ENCODE assay signal across 1 cellular context in the genomic region with DNA sequence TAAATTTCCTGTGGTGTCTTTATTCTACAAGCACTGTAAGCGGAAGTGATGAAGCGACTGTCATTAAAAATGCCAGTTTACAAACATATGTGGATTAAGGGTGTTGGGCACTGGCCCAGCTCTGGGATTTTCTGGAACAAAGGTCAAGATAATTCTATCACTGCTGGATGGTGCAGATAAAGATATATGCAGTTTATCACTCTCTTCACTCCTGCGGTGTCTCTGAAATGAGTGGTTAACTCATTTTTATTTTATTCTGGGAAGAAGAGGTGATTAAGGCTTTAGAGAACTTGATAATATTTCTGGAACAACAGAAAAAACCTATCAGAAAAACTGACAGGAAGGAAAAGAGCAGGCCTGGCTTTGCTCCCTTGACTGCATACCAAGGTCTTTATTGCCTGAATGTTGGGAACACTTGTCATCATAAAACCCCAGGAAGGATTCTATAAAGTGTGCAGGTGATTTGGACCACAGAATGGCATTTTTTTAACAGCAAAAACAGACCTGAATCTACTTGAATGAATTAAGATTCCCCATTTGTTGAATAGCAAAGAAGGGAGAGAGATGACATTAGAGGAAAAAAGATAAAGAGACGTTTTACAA.
TF ChIP-seq lines count a peak whose summit lies in the region.

No MANE protein-coding gene starts in this region.

TF ChIP-seq in K562, 482 proteins besides CTCF, POLR2A, EP300 and RAD21 (continued from another document and continues in another):
- TF ChIP-seq, protein P1, sequence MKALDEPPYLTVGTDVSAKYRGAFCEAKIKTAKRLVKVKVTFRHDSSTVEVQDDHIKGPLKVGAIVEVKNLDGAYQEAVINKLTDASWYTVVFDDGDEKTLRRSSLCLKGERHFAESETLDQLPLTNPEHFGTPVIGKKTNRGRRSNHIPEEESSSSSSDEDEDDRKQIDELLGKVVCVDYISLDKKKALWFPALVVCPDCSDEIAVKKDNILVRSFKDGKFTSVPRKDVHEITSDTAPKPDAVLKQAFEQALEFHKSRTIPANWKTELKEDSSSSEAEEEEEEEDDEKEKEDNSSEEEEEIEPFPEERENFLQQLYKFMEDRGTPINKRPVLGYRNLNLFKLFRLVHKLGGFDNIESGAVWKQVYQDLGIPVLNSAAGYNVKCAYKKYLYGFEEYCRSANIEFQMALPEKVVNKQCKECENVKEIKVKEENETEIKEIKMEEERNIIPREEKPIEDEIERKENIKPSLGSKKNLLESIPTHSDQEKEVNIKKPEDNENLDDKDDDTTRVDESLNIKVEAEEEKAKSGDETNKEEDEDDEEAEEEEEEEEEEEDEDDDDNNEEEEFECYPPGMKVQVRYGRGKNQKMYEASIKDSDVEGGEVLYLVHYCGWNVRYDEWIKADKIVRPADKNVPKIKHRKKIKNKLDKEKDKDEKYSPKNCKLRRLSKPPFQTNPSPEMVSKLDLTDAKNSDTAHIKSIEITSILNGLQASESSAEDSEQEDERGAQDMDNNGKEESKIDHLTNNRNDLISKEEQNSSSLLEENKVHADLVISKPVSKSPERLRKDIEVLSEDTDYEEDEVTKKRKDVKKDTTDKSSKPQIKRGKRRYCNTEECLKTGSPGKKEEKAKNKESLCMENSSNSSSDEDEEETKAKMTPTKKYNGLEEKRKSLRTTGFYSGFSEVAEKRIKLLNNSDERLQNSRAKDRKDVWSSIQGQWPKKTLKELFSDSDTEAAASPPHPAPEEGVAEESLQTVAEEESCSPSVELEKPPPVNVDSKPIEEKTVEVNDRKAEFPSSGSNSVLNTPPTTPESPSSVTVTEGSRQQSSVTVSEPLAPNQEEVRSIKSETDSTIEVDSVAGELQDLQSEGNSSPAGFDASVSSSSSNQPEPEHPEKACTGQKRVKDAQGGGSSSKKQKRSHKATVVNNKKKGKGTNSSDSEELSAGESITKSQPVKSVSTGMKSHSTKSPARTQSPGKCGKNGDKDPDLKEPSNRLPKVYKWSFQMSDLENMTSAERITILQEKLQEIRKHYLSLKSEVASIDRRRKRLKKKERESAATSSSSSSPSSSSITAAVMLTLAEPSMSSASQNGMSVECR (CRISPR knock-in tag; IDR thresholded peaks at IDR 0.05), result no peak
- TF ChIP-seq ZNF217 (CRISPR knock-in tag; IDR thresholded peaks at IDR 0.05) (no peak), ARID1B (IDR thresholded peaks at IDR 0.05) (peak; percentile 82), MEIS2 (IDR thresholded peaks at IDR 0.05; ENCODE audit: partially characterized antibody) (peak; percentile 54), CSDE1 (IDR thresholded peaks at IDR 0.05) (no peak), ZNF79 (CRISPR knock-in tag; IDR thresholded peaks at IDR 0.05; ENCODE audit: low read depth) (no peak), U2AF2 (optimal IDR thresholded peaks at IDR 0.05; ENCODE audit: low read depth, low read length) (no peak), CCAR2 (IDR thresholded peaks at IDR 0.05; ENCODE audit: low read depth, low read length) (no peak), CHD2 (IDR thresholded peaks at IDR 0.05; ENCODE audit: low read depth, low read length) (no peak), SAP30 (IDR thresholded peaks at IDR 0.05; ENCODE audit: borderline replicate concordance, insufficient read depth, low read depth, low read length, poor library complexity, severe bottlenecking) (no peak), EWSR1 (IDR thresholded peaks at IDR 0.05; ENCODE audit: borderline replicate concordance, low read depth, partially characterized antibody) (no peak), ARID2 (IDR thresholded peaks at IDR 0.05) (no peak), CBFA2T2 (conservative IDR thresholded peaks at IDR 0.05) (peak; percentile 67), SRF (CRISPR knock-in tag; IDR thresholded peaks at IDR 0.05) (0 out of 4 replicates have a peak, but pooled peaks of 1 of the 2 experiments have one; percentile 35)
- TF ChIP-seq, protein P2, sequence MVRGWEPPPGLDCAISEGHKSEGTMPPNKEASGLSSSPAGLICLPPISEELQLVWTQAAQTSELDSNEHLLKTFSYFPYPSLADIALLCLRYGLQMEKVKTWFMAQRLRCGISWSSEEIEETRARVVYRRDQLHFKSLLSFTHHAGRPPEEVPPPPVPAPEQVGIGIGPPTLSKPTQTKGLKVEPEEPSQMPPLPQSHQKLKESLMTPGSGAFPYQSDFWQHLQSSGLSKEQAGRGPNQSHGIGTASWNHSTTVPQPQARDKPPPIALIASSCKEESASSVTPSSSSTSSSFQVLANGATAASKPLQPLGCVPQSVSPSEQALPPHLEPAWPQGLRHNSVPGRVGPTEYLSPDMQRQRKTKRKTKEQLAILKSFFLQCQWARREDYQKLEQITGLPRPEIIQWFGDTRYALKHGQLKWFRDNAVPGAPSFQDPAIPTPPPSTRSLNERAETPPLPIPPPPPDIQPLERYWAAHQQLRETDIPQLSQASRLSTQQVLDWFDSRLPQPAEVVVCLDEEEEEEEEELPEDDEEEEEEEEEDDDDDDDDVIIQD (CRISPR knock-in tag; IDR thresholded peaks at IDR 0.05), result no peak
- TF ChIP-seq, protein P3, sequence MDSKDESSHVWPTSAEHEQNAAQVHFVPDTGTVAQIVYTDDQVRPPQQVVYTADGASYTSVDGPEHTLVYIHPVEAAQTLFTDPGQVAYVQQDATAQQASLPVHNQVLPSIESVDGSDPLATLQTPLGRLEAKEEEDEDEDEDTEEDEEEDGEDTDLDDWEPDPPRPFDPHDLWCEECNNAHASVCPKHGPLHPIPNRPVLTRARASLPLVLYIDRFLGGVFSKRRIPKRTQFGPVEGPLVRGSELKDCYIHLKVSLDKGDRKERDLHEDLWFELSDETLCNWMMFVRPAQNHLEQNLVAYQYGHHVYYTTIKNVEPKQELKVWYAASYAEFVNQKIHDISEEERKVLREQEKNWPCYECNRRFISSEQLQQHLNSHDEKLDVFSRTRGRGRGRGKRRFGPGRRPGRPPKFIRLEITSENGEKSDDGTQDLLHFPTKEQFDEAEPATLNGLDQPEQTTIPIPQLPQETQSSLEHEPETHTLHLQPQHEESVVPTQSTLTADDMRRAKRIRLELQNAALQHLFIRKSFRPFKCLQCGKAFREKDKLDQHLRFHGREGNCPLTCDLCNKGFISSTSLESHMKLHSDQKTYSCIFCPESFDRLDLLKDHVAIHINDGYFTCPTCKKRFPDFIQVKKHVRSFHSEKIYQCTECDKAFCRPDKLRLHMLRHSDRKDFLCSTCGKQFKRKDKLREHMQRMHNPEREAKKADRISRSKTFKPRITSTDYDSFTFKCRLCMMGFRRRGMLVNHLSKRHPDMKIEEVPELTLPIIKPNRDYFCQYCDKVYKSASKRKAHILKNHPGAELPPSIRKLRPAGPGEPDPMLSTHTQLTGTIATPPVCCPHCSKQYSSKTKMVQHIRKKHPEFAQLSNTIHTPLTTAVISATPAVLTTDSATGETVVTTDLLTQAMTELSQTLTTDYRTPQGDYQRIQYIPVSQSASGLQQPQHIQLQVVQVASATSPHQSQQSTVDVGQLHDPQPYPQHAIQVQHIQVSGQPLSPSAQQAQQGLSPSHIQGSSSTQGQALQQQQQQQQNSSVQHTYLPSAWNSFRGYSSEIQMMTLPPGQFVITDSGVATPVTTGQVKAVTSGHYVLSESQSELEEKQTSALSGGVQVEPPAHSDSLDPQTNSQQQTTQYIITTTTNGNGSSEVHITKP (IDR thresholded peaks at IDR 0.05; ENCODE audit: partially characterized antibody), result no peak
- TF ChIP-seq, protein P4, sequence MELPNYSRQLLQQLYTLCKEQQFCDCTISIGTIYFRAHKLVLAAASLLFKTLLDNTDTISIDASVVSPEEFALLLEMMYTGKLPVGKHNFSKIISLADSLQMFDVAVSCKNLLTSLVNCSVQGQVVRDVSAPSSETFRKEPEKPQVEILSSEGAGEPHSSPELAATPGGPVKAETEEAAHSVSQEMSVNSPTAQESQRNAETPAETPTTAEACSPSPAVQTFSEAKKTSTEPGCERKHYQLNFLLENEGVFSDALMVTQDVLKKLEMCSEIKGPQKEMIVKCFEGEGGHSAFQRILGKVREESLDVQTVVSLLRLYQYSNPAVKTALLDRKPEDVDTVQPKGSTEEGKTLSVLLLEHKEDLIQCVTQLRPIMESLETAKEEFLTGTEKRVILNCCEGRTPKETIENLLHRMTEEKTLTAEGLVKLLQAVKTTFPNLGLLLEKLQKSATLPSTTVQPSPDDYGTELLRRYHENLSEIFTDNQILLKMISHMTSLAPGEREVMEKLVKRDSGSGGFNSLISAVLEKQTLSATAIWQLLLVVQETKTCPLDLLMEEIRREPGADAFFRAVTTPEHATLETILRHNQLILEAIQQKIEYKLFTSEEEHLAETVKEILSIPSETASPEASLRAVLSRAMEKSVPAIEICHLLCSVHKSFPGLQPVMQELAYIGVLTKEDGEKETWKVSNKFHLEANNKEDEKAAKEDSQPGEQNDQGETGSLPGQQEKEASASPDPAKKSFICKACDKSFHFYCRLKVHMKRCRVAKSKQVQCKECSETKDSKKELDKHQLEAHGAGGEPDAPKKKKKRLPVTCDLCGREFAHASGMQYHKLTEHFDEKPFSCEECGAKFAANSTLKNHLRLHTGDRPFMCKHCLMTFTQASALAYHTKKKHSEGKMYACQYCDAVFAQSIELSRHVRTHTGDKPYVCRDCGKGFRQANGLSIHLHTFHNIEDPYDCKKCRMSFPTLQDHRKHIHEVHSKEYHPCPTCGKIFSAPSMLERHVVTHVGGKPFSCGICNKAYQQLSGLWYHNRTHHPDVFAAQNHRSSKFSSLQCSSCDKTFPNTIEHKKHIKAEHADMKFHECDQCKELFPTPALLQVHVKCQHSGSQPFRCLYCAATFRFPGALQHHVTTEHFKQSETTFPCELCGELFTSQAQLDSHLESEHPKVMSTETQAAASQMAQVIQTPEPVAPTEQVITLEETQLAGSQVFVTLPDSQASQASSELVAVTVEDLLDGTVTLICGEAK (IDR thresholded peaks at IDR 0.05), result no peak
- TF ChIP-seq, protein P4 (CRISPR knock-in tag; IDR thresholded peaks at IDR 0.05), result no peak
- TF ChIP-seq, protein P5, sequence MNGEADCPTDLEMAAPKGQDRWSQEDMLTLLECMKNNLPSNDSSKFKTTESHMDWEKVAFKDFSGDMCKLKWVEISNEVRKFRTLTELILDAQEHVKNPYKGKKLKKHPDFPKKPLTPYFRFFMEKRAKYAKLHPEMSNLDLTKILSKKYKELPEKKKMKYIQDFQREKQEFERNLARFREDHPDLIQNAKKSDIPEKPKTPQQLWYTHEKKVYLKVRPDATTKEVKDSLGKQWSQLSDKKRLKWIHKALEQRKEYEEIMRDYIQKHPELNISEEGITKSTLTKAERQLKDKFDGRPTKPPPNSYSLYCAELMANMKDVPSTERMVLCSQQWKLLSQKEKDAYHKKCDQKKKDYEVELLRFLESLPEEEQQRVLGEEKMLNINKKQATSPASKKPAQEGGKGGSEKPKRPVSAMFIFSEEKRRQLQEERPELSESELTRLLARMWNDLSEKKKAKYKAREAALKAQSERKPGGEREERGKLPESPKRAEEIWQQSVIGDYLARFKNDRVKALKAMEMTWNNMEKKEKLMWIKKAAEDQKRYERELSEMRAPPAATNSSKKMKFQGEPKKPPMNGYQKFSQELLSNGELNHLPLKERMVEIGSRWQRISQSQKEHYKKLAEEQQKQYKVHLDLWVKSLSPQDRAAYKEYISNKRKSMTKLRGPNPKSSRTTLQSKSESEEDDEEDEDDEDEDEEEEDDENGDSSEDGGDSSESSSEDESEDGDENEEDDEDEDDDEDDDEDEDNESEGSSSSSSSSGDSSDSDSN (IDR thresholded peaks at IDR 0.05; ENCODE audit: borderline replicate concordance in 1 of 2, low read depth in 2 of 2, low read length in 2 of 2), result no peak
- TF ChIP-seq, protein P6, sequence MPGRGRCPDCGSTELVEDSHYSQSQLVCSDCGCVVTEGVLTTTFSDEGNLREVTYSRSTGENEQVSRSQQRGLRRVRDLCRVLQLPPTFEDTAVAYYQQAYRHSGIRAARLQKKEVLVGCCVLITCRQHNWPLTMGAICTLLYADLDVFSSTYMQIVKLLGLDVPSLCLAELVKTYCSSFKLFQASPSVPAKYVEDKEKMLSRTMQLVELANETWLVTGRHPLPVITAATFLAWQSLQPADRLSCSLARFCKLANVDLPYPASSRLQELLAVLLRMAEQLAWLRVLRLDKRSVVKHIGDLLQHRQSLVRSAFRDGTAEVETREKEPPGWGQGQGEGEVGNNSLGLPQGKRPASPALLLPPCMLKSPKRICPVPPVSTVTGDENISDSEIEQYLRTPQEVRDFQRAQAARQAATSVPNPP (IDR thresholded peaks at IDR 0.05; ENCODE audit: borderline replicate concordance, insufficient read depth, insufficient read length), result no peak
- TF ChIP-seq, protein P7, sequence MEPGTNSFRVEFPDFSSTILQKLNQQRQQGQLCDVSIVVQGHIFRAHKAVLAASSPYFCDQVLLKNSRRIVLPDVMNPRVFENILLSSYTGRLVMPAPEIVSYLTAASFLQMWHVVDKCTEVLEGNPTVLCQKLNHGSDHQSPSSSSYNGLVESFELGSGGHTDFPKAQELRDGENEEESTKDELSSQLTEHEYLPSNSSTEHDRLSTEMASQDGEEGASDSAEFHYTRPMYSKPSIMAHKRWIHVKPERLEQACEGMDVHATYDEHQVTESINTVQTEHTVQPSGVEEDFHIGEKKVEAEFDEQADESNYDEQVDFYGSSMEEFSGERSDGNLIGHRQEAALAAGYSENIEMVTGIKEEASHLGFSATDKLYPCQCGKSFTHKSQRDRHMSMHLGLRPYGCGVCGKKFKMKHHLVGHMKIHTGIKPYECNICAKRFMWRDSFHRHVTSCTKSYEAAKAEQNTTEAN (CRISPR knock-in tag; IDR thresholded peaks at IDR 0.05), result no peak
